ENCODE assay signal across 14 cellular contexts in genomic region chr2:227466887-227467285, GRCh38. TPM values are rescaled to one million over a fixed set of nuclear protein-coding genes. Genes with fewer than 3 reads are reported as not detected.
DNase-seq lines count a peak whose midpoint lies in the region; ATAC-seq and TF ChIP-seq lines count a peak whose summit lies in the region.
"Had no signal": no experiment of that assay in that cellular context is flagged by ENCODE, and none has a peak within 500 bp of the region (broad histone marks: within the 10 kb centered on the region; RNA-seq: fewer than 3 reads in every experiment).

No MANE protein-coding gene starts in this region.

- CTCF ChIA-PET in activated CD4-positive, alpha-beta T cell treated with anti-CD3 and anti-CD28 coated beads, Interleukin-2, amount 10 ng/mL, durations not matched to agents 7 days and 5 days (lab: Charles Lee), result no interaction called here
- CTCF ChIA-PET in RWPE1 (lab: Yijun Ruan, JAX), result interaction anchor here (0.5 to 1.6 kb wide), 3 partner anchors 60 to 791 kb away, joined by 3 to 4 read pairs (median 3); no protein-coding TSS in a partner anchor

- no peaks in the 10 kb centered on the region for H3K27me3 Mint-ChIP-seq in activated CD4-positive, alpha-beta T cell treated with anti-CD3 and anti-CD28 coated beads, Interleukin-2, amount 10 ng/mL, durations not matched to agents 7 days and 5 days
- no peaks in the 10 kb centered on the region for H3K27me3 Mint-ChIP-seq in endodermal cell (ENCODE audit: insufficient read depth)
- peaks cover 10 to 11% of the 10 kb centered on the region in 2 donors for H3K27me3 Mint-ChIP-seq in natural killer cell (ENCODE audit: low read depth in 2 of 2)

- no peak for ATAC-seq in natural killer cell

- H3K4me2 ChIP-seq in skeletal muscle satellite cell (ENCODE audit: low read length), result peak overlapping the region; percentile 36

- H3K4me1 Mint-ChIP-seq in activated CD4-positive, alpha-beta T cell treated with anti-CD3 and anti-CD28 coated beads, Interleukin-2, amount 10 ng/mL, durations not matched to agents 7 days and 5 days, result peaks cover 60% of the 10 kb centered on the region
- H3K4me1 Mint-ChIP-seq in endodermal cell (peaks cover 36% of the 10 kb centered on the region), natural killer cell (peaks cover 0 to 9% of the 10 kb centered on the region in 2 donors)

- 90 to 92% methylated on average over 2 to 4 of the region's 4 CpGs for WGBS in endodermal cell (ENCODE audit: insufficient coverage in 1 of 2, insufficient read length in 1 of 2), 2 experiments

- no peaks in the 10 kb centered on the region for H3K36me3 ChIP-seq in endodermal cell (ENCODE audit: control insufficient read depth, insufficient read depth, low read length)
- H3K36me3 ChIP-seq in skeletal muscle satellite cell (ENCODE audit: insufficient read depth, low read length), result no peaks in the 10 kb centered on the region
- H3K36me3 ChIP-seq: ovary, suprapubic skin, WERI-Rb-1 had no signal

- no peak overlapping the region for H3K9ac ChIP-seq in endodermal cell (ENCODE audit: extremely low read depth, low read length, poor library complexity, severe bottlenecking)
- H3K9ac ChIP-seq in skeletal muscle satellite cell (ENCODE audit: low read depth, low read length), result peak overlapping the region; percentile 34

- H3K27me3 ChIP-seq in endodermal cell (ENCODE audit: control insufficient read depth, insufficient read depth, low read length, poor library complexity, severe bottlenecking), result no peaks in the 10 kb centered on the region
- no peaks in the 10 kb centered on the region for H3K27me3 ChIP-seq in skeletal muscle satellite cell (ENCODE audit: control insufficient read depth, insufficient read depth, low read length)
- H3K27me3 ChIP-seq: dorsolateral prefrontal cortex, ovary, suprapubic skin had no signal

- H3K4me3 ChIP-seq in endodermal cell (ENCODE audit: low read length), result no peak overlapping the region
- H3K4me3 ChIP-seq in skeletal muscle satellite cell (ENCODE audit: low read length), result no peak overlapping the region
- H3K4me3 ChIP-seq: dorsolateral prefrontal cortex, ovary, suprapubic skin had no signal

- no peaks in the 10 kb centered on the region for H3K9me3 Mint-ChIP-seq in activated CD4-positive, alpha-beta T cell treated with anti-CD3 and anti-CD28 coated beads, Interleukin-2, amount 10 ng/mL, durations not matched to agents 7 days and 5 days
- H3K9me3 Mint-ChIP-seq in endodermal cell (no peaks in the 10 kb centered on the region), natural killer cell (no peaks in the 10 kb centered on the region)

- no peak overlapping the region for H3K4me3 Mint-ChIP-seq in activated CD4-positive, alpha-beta T cell treated with anti-CD3 and anti-CD28 coated beads, Interleukin-2, amount 10 ng/mL, durations not matched to agents 7 days and 5 days
- H3K4me3 Mint-ChIP-seq in endodermal cell (peak overlapping the region; percentile 21), natural killer cell (no peak overlapping the region)

- H3K9me3 ChIP-seq in endodermal cell (ENCODE audit: control insufficient read depth, low read length), result no peaks in the 10 kb centered on the region
- no peaks in the 10 kb centered on the region for H3K9me3 ChIP-seq in skeletal muscle satellite cell (replicated peaks; ENCODE audit: low read length)
- H3K9me3 ChIP-seq: ovary, suprapubic skin had no signal

- no peak for DNase-seq in activated CD4-positive, alpha-beta T cell treated with anti-CD3 and anti-CD28 coated beads, Interleukin-2, amount 10 ng/mL, durations not matched to agents 7 days and 5 days
- DNase-seq in activated CD4-positive, alpha-beta T cell treated with anti-CD3 and anti-CD28 coated beads, Interleukin-2, amount 50 U/mL, for 48 hours, result no peak
- peak; percentile 35 for DNase-seq in RWPE1 (ENCODE audit: low spot score)
- no peak for DNase-seq in endodermal cell
- DNase-seq in GOT3 (lab: John Stamatoyannopoulos, UW), result no peak
- DNase-seq in natural killer cell, result no peak
- no peak for DNase-seq in putamen (ENCODE audit: low spot score)
- DNase-seq: activated gamma-delta T cell, dorsolateral prefrontal cortex, Kasumi-1, WERI-Rb-1 had no signal

- POLR2A ChIA-PET in activated CD4-positive, alpha-beta T cell treated with anti-CD3 and anti-CD28 coated beads, Interleukin-2, amount 10 ng/mL, durations not matched to agents 7 days and 5 days (lab: Charles Lee), result no interaction called here
- POLR2A ChIA-PET in RWPE1 (lab: Yijun Ruan, JAX; ENCODE audit: low non-redundant PET), result no interaction called here

- H3K4me1 ChIP-seq in endodermal cell (ENCODE audit: control insufficient read depth, insufficient read depth, low read length) (no peaks in the 10 kb centered on the region), skeletal muscle satellite cell (ENCODE audit: control insufficient read depth, insufficient read depth, low read length) (peaks cover 13% of the 10 kb centered on the region)

- H3K36me3 Mint-ChIP-seq in activated CD4-positive, alpha-beta T cell treated with anti-CD3 and anti-CD28 coated beads, Interleukin-2, amount 10 ng/mL, durations not matched to agents 7 days and 5 days (ENCODE audit: low read depth), result no peaks in the 10 kb centered on the region
- H3K36me3 Mint-ChIP-seq in endodermal cell (ENCODE audit: low read depth) (no peaks in the 10 kb centered on the region), natural killer cell (no peaks in the 10 kb centered on the region)

- peak overlapping the region; percentile 71 for H3K27ac Mint-ChIP-seq in activated CD4-positive, alpha-beta T cell treated with anti-CD3 and anti-CD28 coated beads, Interleukin-2, amount 10 ng/mL, durations not matched to agents 7 days and 5 days
- H3K27ac Mint-ChIP-seq in endodermal cell (peak overlapping the region; percentile 80), natural killer cell (no peak overlapping the region)

- intact Hi-C loops in natural killer cell (cut with micrococcal nuclease), result no loop called here

- H3K27ac ChIP-seq in RWPE1 (peak overlapping the region; percentile 75), endodermal cell (ENCODE audit: low read depth, low read length) (no peak overlapping the region)
- H3K27ac ChIP-seq: dorsolateral prefrontal cortex, suprapubic skin, WERI-Rb-1 had no signal

- no peak for TF ChIP-seq CTCF in RWPE1 (conservative IDR thresholded peaks at IDR 0.05; ENCODE audit: low read depth)
- no peak for TF ChIP-seq CTCF in endodermal cell (conservative IDR thresholded peaks at IDR 0.05)
- TF ChIP-seq CTCF in natural killer cell (IDR thresholded peaks at IDR 0.05), result no peak

RNA-seq across cellular contexts. Expression of gene AGFG1, which starts 5.1 kb away (rescaled TPM):
- total RNA-seq in activated CD4-positive, alpha-beta T cell treated with anti-CD3 and anti-CD28 coated beads, Interleukin-2, amount 10 ng/mL, durations not matched to agents 7 days and 5 days, result 10 to 100 TPM; 59.9 to 80.1 TPM
- total RNA-seq in endodermal cell (10 to 100 TPM; 90.3 to 92.0 TPM), natural killer cell (10 to 100 TPM; 65.0 to 71.6 (median 67.3) TPM)
- 67.5 TPM for polyA plus RNA-seq in endodermal cell (2013, experiment 1 of 2)
- polyA plus RNA-seq in endodermal cell (2013, experiment 2 of 2), result 65.3 TPM
- total RNA-seq in skeletal muscle satellite cell (2012; rRNA removed), result 58.8 and 82.3 TPM in 2 replicates

Comparison
In these comparisons a context has a peak if more than half of its experiments do, and no peak if none do; other contexts are left out.
1. H3K27ac Mint-ChIP-seq: peak in activated CD4-positive, alpha-beta T cell treated with anti-CD3 and anti-CD28 coated beads, Interleukin-2, amount 10 ng/mL, durations not matched to agents 7 days and 5 days (single experiment) and endodermal cell (single experiment); none in natural killer cell (0 of 2).